9 cellular contexts compared by ENCODE assay signal in the genomic region with DNA sequence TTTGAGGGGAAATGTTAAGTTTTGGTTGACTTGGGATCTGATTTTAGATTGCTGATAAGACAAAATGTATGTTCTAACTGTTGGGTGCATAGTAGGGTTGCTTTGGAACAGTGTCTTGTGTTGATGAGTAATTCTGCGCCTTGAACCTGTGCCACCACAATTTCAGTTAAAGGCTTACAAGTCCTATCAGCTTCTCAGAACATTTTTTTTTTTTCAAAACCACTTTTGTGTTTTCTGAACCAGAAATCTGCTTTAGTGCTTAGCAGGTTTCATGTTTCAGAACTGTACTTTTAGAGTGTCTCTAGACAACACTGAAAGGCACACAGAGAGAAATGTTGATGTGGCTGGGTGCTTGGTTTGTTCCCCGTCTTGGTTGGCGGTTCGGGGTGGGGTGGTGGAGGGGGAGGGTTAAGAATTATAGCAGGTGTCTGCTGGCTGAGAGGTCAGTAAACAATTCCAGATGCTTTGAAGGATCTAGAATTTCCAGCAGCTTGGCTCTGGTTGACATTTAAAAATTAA.
DNase-seq lines count a peak whose midpoint lies in the region; ATAC-seq lines count a peak whose summit lies in the region.
"Had no signal": no experiment of that assay in that cellular context is flagged by ENCODE, and none has a peak within 500 bp of the region (broad histone marks: within the 10 kb centered on the region; RNA-seq: fewer than 3 reads in every experiment).

No MANE protein-coding gene starts in this region.

- H4K12ac ChIP-seq in trophoblast cell (ENCODE audit: low read depth, low read length), result no peak overlapping the region

- peak in 2 of 3 donors; percentile 37 to 90 for DNase-seq in CD4-positive, CD25-positive, alpha-beta regulatory T cell
- peak; percentile 81 for DNase-seq in activated CD4-positive, alpha-beta T cell treated with anti-CD3 and anti-CD28 coated beads, Interleukin-2, amount 10 ng/mL, durations not matched to agents 7 days and 5 days
- peak; percentile 40 to 59 for DNase-seq in stimulated activated CD4-positive, alpha-beta T cell treated with anti-CD3 and anti-CD28 coated beads, Interleukin-2, amount 100 ng/mL, for 24 hours
- DNase-seq in trophoblast cell (no peak), LoVo (ENCODE audit: low spot score) (no peak), Ammon's horn (ENCODE audit: low spot score) (no peak)

- H3K4me3 ChIP-seq in CD4-positive, CD25-positive, alpha-beta regulatory T cell (ENCODE audit: low read depth, low read length), result peak overlapping the region; percentile 28
- H3K4me3 ChIP-seq in trophoblast cell (ENCODE audit: low read depth, low read length), result no peak overlapping the region
- H3K4me3 ChIP-seq: SK-N-MC had no signal

- peak overlapping the region; percentile 86 to 97 (median 91) for H3K27ac Mint-ChIP-seq in CD4-positive, CD25-positive, alpha-beta regulatory T cell
- peak overlapping the region; percentile 91 for H3K27ac Mint-ChIP-seq in activated CD4-positive, alpha-beta T cell treated with anti-CD3 and anti-CD28 coated beads, Interleukin-2, amount 10 ng/mL, durations not matched to agents 7 days and 5 days

- H2AFZ ChIP-seq in trophoblast cell (ENCODE audit: insufficient read depth, low read length, poor library complexity), result no peak overlapping the region

- peaks cover 27 to 68% (median 50%) of the 10 kb centered on the region in 4 donors for H3K4me1 Mint-ChIP-seq in CD4-positive, CD25-positive, alpha-beta regulatory T cell
- peaks cover 71% of the 10 kb centered on the region for H3K4me1 Mint-ChIP-seq in activated CD4-positive, alpha-beta T cell treated with anti-CD3 and anti-CD28 coated beads, Interleukin-2, amount 10 ng/mL, durations not matched to agents 7 days and 5 days

- CTCF ChIA-PET in activated CD4-positive, alpha-beta T cell treated with anti-CD3 and anti-CD28 coated beads, Interleukin-2, amount 10 ng/mL, durations not matched to agents 7 days and 5 days (lab: Charles Lee), result interaction anchor here (0.6 to 1.5 kb wide), 8 partner anchors 12 to 216 kb away, joined by 3 to 5 read pairs (median 4); no protein-coding TSS in a partner anchor

- no peak overlapping the region for H3K23ac ChIP-seq in trophoblast cell (ENCODE audit: low read length)

- H3K4me1 ChIP-seq in CD4-positive, CD25-positive, alpha-beta regulatory T cell (ENCODE audit: control insufficient read depth, insufficient read depth, low read length, poor library complexity, severe bottlenecking), result peaks cover 29% of the 10 kb centered on the region
- H3K4me1 ChIP-seq in trophoblast cell (ENCODE audit: control insufficient read depth in 1 of 2, insufficient read depth in 2 of 2, low read length in 2 of 2), result peaks cover 0 to 2% of the 10 kb centered on the region in 2 experiments

- no peak overlapping the region for H3K4me2 ChIP-seq in trophoblast cell (ENCODE audit: low read length)

- H3K79me1 ChIP-seq in trophoblast cell (ENCODE audit: low read length), result no peaks in the 10 kb centered on the region

- no peaks in the 10 kb centered on the region for H3K9me3 ChIP-seq in CD4-positive, CD25-positive, alpha-beta regulatory T cell (ENCODE audit: control insufficient read depth in 2 of 2, low read length in 2 of 2)
- no peaks in the 10 kb centered on the region for H3K9me3 ChIP-seq in trophoblast cell (ENCODE audit: insufficient read depth, low read depth, low read length)

- no peaks in the 10 kb centered on the region for H3K79me2 ChIP-seq in trophoblast cell (ENCODE audit: control insufficient read depth, insufficient read depth, low read length, poor library complexity)

- no peaks in the 10 kb centered on the region for H3K36me3 Mint-ChIP-seq in CD4-positive, CD25-positive, alpha-beta regulatory T cell
- H3K36me3 Mint-ChIP-seq in activated CD4-positive, alpha-beta T cell treated with anti-CD3 and anti-CD28 coated beads, Interleukin-2, amount 10 ng/mL, durations not matched to agents 7 days and 5 days (ENCODE audit: low read depth), result peaks cover 27% of the 10 kb centered on the region

- POLR2A ChIA-PET in activated CD4-positive, alpha-beta T cell treated with anti-CD3 and anti-CD28 coated beads, Interleukin-2, amount 10 ng/mL, durations not matched to agents 7 days and 5 days (lab: Charles Lee), result interaction anchor here (0.6 kb wide), 2 partner anchors 19 to 364 kb away, joined by 3 to 4 read pairs; no protein-coding TSS in a partner anchor

- H3K4me3 Mint-ChIP-seq in CD4-positive, CD25-positive, alpha-beta regulatory T cell, result peak overlapping the region; percentile 59 to 82 (median 72)
- H3K4me3 Mint-ChIP-seq in activated CD4-positive, alpha-beta T cell treated with anti-CD3 and anti-CD28 coated beads, Interleukin-2, amount 10 ng/mL, durations not matched to agents 7 days and 5 days, result peak overlapping the region; percentile 6

- H3K27ac ChIP-seq in CD4-positive, CD25-positive, alpha-beta regulatory T cell (ENCODE audit: insufficient read depth, low read length, poor library complexity, severe bottlenecking), result peak overlapping the region; percentile 43
- no peak overlapping the region for H3K27ac ChIP-seq in trophoblast cell (ENCODE audit: low read depth, low read length)
- H3K27ac ChIP-seq: SK-N-MC had no signal

- H3K27me3 Mint-ChIP-seq in CD4-positive, CD25-positive, alpha-beta regulatory T cell, result no peaks in the 10 kb centered on the region
- no peaks in the 10 kb centered on the region for H3K27me3 Mint-ChIP-seq in activated CD4-positive, alpha-beta T cell treated with anti-CD3 and anti-CD28 coated beads, Interleukin-2, amount 10 ng/mL, durations not matched to agents 7 days and 5 days

- no peak overlapping the region for H2BK5ac ChIP-seq in trophoblast cell (ENCODE audit: low read depth, low read length, poor library complexity)

- H4K91ac ChIP-seq in trophoblast cell (ENCODE audit: low read depth, low read length), result no peak overlapping the region

- H2BK120ac ChIP-seq in trophoblast cell (ENCODE audit: insufficient read depth, low read length, poor library complexity), result no peak overlapping the region

- H4K8ac ChIP-seq in trophoblast cell (ENCODE audit: low read depth, low read length), result no peak overlapping the region

- WGBS in trophoblast cell (ENCODE audit: extremely low coverage, insufficient coverage, insufficient read length), result no CpG with 5 or more reads among the region's 4 CpGs

- H3K27me3 ChIP-seq in CD4-positive, CD25-positive, alpha-beta regulatory T cell (ENCODE audit: control insufficient read depth, insufficient read depth, low read length), result no peaks in the 10 kb centered on the region
- H3K27me3 ChIP-seq in trophoblast cell (ENCODE audit: insufficient read depth, low read length), result no peaks in the 10 kb centered on the region

- no peak overlapping the region for H3K4ac ChIP-seq in trophoblast cell (ENCODE audit: low read depth, low read length)

- no peak overlapping the region for H3K14ac ChIP-seq in trophoblast cell (ENCODE audit: low read length)

- no peak overlapping the region for H3K18ac ChIP-seq in trophoblast cell (ENCODE audit: low read length)

- ATAC-seq in CD4-positive, CD25-positive, alpha-beta regulatory T cell (ENCODE audit: low read depth in 2 of 2), result peak; percentile 57 to 85
- peak; percentile 93 for ATAC-seq in GM19455 (IDR thresholded peaks at IDR 0.05; ENCODE audit: unreplicated experiment)
- peak; percentile 91 for ATAC-seq in HG03439 (IDR thresholded peaks at IDR 0.05; ENCODE audit: unreplicated experiment)

- H2AK5ac ChIP-seq in trophoblast cell (ENCODE audit: low read length), result no peak overlapping the region

- H3K9me3 Mint-ChIP-seq in CD4-positive, CD25-positive, alpha-beta regulatory T cell, result no peaks in the 10 kb centered on the region
- peaks cover 6% of the 10 kb centered on the region for H3K9me3 Mint-ChIP-seq in activated CD4-positive, alpha-beta T cell treated with anti-CD3 and anti-CD28 coated beads, Interleukin-2, amount 10 ng/mL, durations not matched to agents 7 days and 5 days

- no peak overlapping the region for H3K9ac ChIP-seq in trophoblast cell (ENCODE audit: low read length)

- H2BK12ac ChIP-seq in trophoblast cell (ENCODE audit: low read length), result no peak overlapping the region

- H3K36me3 ChIP-seq in CD4-positive, CD25-positive, alpha-beta regulatory T cell (ENCODE audit: control insufficient read depth, insufficient read depth, low read length), result no peaks in the 10 kb centered on the region
- no peaks in the 10 kb centered on the region for H3K36me3 ChIP-seq in trophoblast cell (ENCODE audit: control insufficient read depth in 1 of 2, insufficient read depth in 2 of 2, low read length in 2 of 2)

Comparison
In these comparisons a context has a peak if more than half of its experiments do, and no peak if none do; other contexts are left out.
1. DNase-seq: peak in CD4-positive, CD25-positive, alpha-beta regulatory T cell (2 of 3), activated CD4-positive, alpha-beta T cell treated with anti-CD3 and anti-CD28 coated beads, Interleukin-2, amount 10 ng/mL, durations not matched to agents 7 days and 5 days (single experiment) and stimulated activated CD4-positive, alpha-beta T cell treated with anti-CD3 and anti-CD28 coated beads, Interleukin-2, amount 100 ng/mL, for 24 hours (2 of 2); none in trophoblast cell (0 of 2), LoVo (single experiment) and Ammon's horn (single experiment).
2. Peak in every context shown above with its lines, with median percentiles within 50 percentile points of each other: ATAC-seq.